Comparison of ENCODE assay signal across 22 cellular contexts in genomic region chr4:121633642-121634041, GRCh38.
A peak's percentile ranks its signal among the peaks of the same experiment; 100 is the strongest.
DNase-seq lines count a peak whose midpoint lies in the region; ATAC-seq and TF ChIP-seq lines count a peak whose summit lies in the region.
"Had no signal": no experiment of that assay in that cellular context is flagged by ENCODE, and none has a peak within 500 bp of the region (broad histone marks: within the 10 kb centered on the region; RNA-seq: fewer than 3 reads in every experiment).

No MANE protein-coding gene starts in this region.

- H3K36me3 ChIP-seq in GM23338 (ENCODE audit: insufficient read depth) (no peaks in the 10 kb centered on the region), trophoblast cell (ENCODE audit: control insufficient read depth in 1 of 2, insufficient read depth in 2 of 2, low read length in 2 of 2) (no peaks in the 10 kb centered on the region), Karpas-422 (ENCODE audit: insufficient read depth, low read length) (no peaks in the 10 kb centered on the region)
- no peaks in the 10 kb centered on the region for H3K36me3 ChIP-seq in CD8-positive, alpha-beta T cell (ENCODE audit: insufficient read depth, low read length)
- H3K36me3 ChIP-seq: HAP-1, Peyer's patch had no signal

- no peak overlapping the region for H2BK12ac ChIP-seq in trophoblast cell (ENCODE audit: low read length)

- intact Hi-C loops in CD8-positive, alpha-beta T cell (cut with DNase I, micrococcal nuclease) = no loop called here

- H2AFZ ChIP-seq in GM23338 (no peak overlapping the region), trophoblast cell (ENCODE audit: insufficient read depth, low read length, poor library complexity) (no peak overlapping the region), Karpas-422 (ENCODE audit: low read length) (no peak overlapping the region)

- no peak overlapping the region for H4K91ac ChIP-seq in trophoblast cell (ENCODE audit: low read depth, low read length)

- POLR2A ChIA-PET in WTC11 (lab: Charles Lee) = no interaction called here
- POLR2A ChIA-PET in CD8-positive, alpha-beta T cell (lab: Charles Lee) = no interaction called here

- H2BK120ac ChIP-seq in trophoblast cell (ENCODE audit: insufficient read depth, low read length, poor library complexity) = no peak overlapping the region

- ATAC-seq in GM23338 = peak; percentile 58; the same call in 2 of the 3 replicates
- ATAC-seq in WTC11 = peak; percentile 52
- ATAC-seq in CD8-positive, alpha-beta T cell = no peak

- no peak overlapping the region for H3K23ac ChIP-seq in trophoblast cell (ENCODE audit: low read length)

- H3K9me2 ChIP-seq in GM23338 (ENCODE audit: insufficient read depth) (no peaks in the 10 kb centered on the region), Karpas-422 (replicated peaks; ENCODE audit: insufficient read depth, low read length) (no peaks in the 10 kb centered on the region)

- no peaks in the 10 kb centered on the region for H3K27me3 Mint-ChIP-seq in GM23338 (ENCODE audit: insufficient read depth, low read depth, poor library complexity)
- H3K27me3 Mint-ChIP-seq in WTC11 (ENCODE audit: low read depth) = no peaks in the 10 kb centered on the region
- peaks cover 18% of the 10 kb centered on the region for H3K27me3 Mint-ChIP-seq in CD8-positive, alpha-beta T cell (ENCODE audit: low read depth)

- H3K79me2 ChIP-seq in GM23338 (replicated peaks; ENCODE audit: insufficient read depth) = no peaks in the 10 kb centered on the region
- no peaks in the 10 kb centered on the region for H3K79me2 ChIP-seq in trophoblast cell (ENCODE audit: control insufficient read depth, insufficient read depth, low read length, poor library complexity)
- no peaks in the 10 kb centered on the region for H3K79me2 ChIP-seq in Karpas-422 (ENCODE audit: low read length)

- H3K4me1 ChIP-seq in GM23338 (ENCODE audit: insufficient read depth) (peaks cover 7% of the 10 kb centered on the region; the same call in 1 of the 2 replicates), trophoblast cell (ENCODE audit: control insufficient read depth in 1 of 2, insufficient read depth in 2 of 2, low read length in 2 of 2) (no peaks in the 10 kb centered on the region), Karpas-422 (ENCODE audit: low read length) (no peaks in the 10 kb centered on the region)
- no peaks in the 10 kb centered on the region for H3K4me1 ChIP-seq in CD8-positive, alpha-beta T cell (ENCODE audit: insufficient read depth, low read length)
- H3K4me1 ChIP-seq: HAP-1, Peyer's patch had no signal

- H3K9ac ChIP-seq in trophoblast cell (ENCODE audit: low read length) (no peak overlapping the region), Karpas-422 (ENCODE audit: low read length) (no peak overlapping the region)

- no peak overlapping the region for H3K14ac ChIP-seq in trophoblast cell (ENCODE audit: low read length)

- H3K27ac Mint-ChIP-seq in GM23338 = peak overlapping the region; percentile 11; the same call in 1 of the 2 replicates
- H3K27ac Mint-ChIP-seq in WTC11 = no peak overlapping the region
- no peak overlapping the region for H3K27ac Mint-ChIP-seq in CD8-positive, alpha-beta T cell

- peak; percentile 44 for DNase-seq in GM23338 (ENCODE audit: low spot score)
- no peak for DNase-seq in WTC11 (ENCODE audit: low spot score)
- peak; percentile 10 for DNase-seq in iPS-NIHi11 (ENCODE audit: low spot score)
- peak; percentile 42 to 46 for DNase-seq in trophoblast cell
- DNase-seq in Karpas-422 = no peak
- DNase-seq in CD8-positive, alpha-beta T cell = no peak
- DNase-seq in Ammon's horn (ENCODE audit: low spot score) = no peak
- DNase-seq: DMS153, DND-41, IMR-90, KG1, NCI-H1048, NCI-H1417 treated with DMSO at 0.1 percent for 48 hours, NCI-H1694 treated with DMSO at 0.1 percent for 48 hours, NCI-H2081, NCI-H2227 treated with DMSO at 0.1 percent for 48 hours, NCI-H510A, NCI-H69, Peyer's patch, SHP77 treated with DMSO at 0.1 percent for 48 hours had no signal

- H4K12ac ChIP-seq in trophoblast cell (ENCODE audit: low read depth, low read length) = no peak overlapping the region

- no peaks in the 10 kb centered on the region for H3F3A ChIP-seq in GM23338 (replicated peaks; ENCODE audit: low read depth)

- no peak overlapping the region for H4K8ac ChIP-seq in trophoblast cell (ENCODE audit: low read depth, low read length)

- H3K27ac ChIP-seq in GM23338 (ENCODE audit: low read depth) (no peak overlapping the region), trophoblast cell (ENCODE audit: low read depth, low read length) (no peak overlapping the region), Karpas-422 (ENCODE audit: low read length) (no peak overlapping the region)
- H3K27ac ChIP-seq in CD8-positive, alpha-beta T cell (ENCODE audit: low read depth, low read length) = no peak overlapping the region
- H3K27ac ChIP-seq: 22Rv1, Peyer's patch had no signal

- no peak overlapping the region for H3K18ac ChIP-seq in trophoblast cell (ENCODE audit: low read length)

- H3K36me3 Mint-ChIP-seq in GM23338 (ENCODE audit: low read depth) (no peaks in the 10 kb centered on the region), WTC11 (no peaks in the 10 kb centered on the region)
- H3K36me3 Mint-ChIP-seq in CD8-positive, alpha-beta T cell = no peaks in the 10 kb centered on the region

- H3K4ac ChIP-seq in trophoblast cell (ENCODE audit: low read depth, low read length) = no peak overlapping the region

- no peak for TF ChIP-seq CTCF in GM23338 (conservative IDR thresholded peaks at IDR 0.05; ENCODE audit: low read depth in 2 of 2)
- TF ChIP-seq CTCF in WTC11 (IDR thresholded peaks at IDR 0.05) = no peak
- TF ChIP-seq CTCF in CD8-positive, alpha-beta T cell (IDR thresholded peaks at IDR 0.05) = no peak

- no peaks in the 10 kb centered on the region for H4K20me1 ChIP-seq in GM23338 (replicated peaks; ENCODE audit: insufficient read depth)
- H4K20me1 ChIP-seq in Karpas-422 (ENCODE audit: insufficient read depth, low read depth, low read length) = no peaks in the 10 kb centered on the region

- H3K4me3 ChIP-seq in GM23338 (no peak overlapping the region), trophoblast cell (ENCODE audit: low read depth, low read length) (no peak overlapping the region), Karpas-422 (ENCODE audit: low read length) (no peak overlapping the region)
- H3K4me3 ChIP-seq in CD8-positive, alpha-beta T cell (ENCODE audit: low read depth, low read length) = no peak overlapping the region
- H3K4me3 ChIP-seq: HAP-1, Peyer's patch had no signal

- H3K27me3 ChIP-seq in GM23338 (ENCODE audit: insufficient read depth) (no peaks in the 10 kb centered on the region), trophoblast cell (ENCODE audit: insufficient read depth, low read length) (no peaks in the 10 kb centered on the region), Karpas-422 (ENCODE audit: low read length) (no peaks in the 10 kb centered on the region)
- H3K27me3 ChIP-seq in CD8-positive, alpha-beta T cell (ENCODE audit: insufficient read depth, low read length) = no peaks in the 10 kb centered on the region
- H3K27me3 ChIP-seq: Peyer's patch had no signal

- H2BK5ac ChIP-seq in trophoblast cell (ENCODE audit: low read depth, low read length, poor library complexity) = no peak overlapping the region

- CTCF ChIA-PET in WTC11 (lab: Charles Lee) = no interaction called here
- CTCF ChIA-PET in CD8-positive, alpha-beta T cell (lab: Charles Lee) = no interaction called here

- no peaks in the 10 kb centered on the region for H3K79me1 ChIP-seq in trophoblast cell (ENCODE audit: low read length)

- H3K4me3 Mint-ChIP-seq in GM23338 = no peak overlapping the region
- H3K4me3 Mint-ChIP-seq in WTC11 = no peak overlapping the region
- H3K4me3 Mint-ChIP-seq in CD8-positive, alpha-beta T cell = no peak overlapping the region

- no CpG with 5 or more reads among the region's 4 CpGs for WGBS in trophoblast cell (ENCODE audit: extremely low coverage, insufficient coverage, insufficient read length)

- H3K4me1 Mint-ChIP-seq in GM23338 = peaks cover 10% of the 10 kb centered on the region; the same call in 2 of the 3 replicates
- peaks cover 9% of the 10 kb centered on the region for H3K4me1 Mint-ChIP-seq in WTC11
- H3K4me1 Mint-ChIP-seq in CD8-positive, alpha-beta T cell (ENCODE audit: low read depth) = no peaks in the 10 kb centered on the region

- H3K9me3 ChIP-seq in trophoblast cell (ENCODE audit: insufficient read depth, low read depth, low read length) (no peaks in the 10 kb centered on the region), Karpas-422 (ENCODE audit: low read length) (no peaks in the 10 kb centered on the region)
- H3K9me3 ChIP-seq in CD8-positive, alpha-beta T cell (ENCODE audit: low read length) = no peaks in the 10 kb centered on the region
- H3K9me3 ChIP-seq: HAP-1, Peyer's patch had no signal

- no peak overlapping the region for H2AK5ac ChIP-seq in trophoblast cell (ENCODE audit: low read length)

- H3K9me3 Mint-ChIP-seq in GM23338 (no peaks in the 10 kb centered on the region), WTC11 (no peaks in the 10 kb centered on the region)
- no peaks in the 10 kb centered on the region for H3K9me3 Mint-ChIP-seq in CD8-positive, alpha-beta T cell

- H3K4me2 ChIP-seq in GM23338 (0 out of 2 replicates have a peak overlapping the region, but pooled peaks have one; percentile 9), trophoblast cell (ENCODE audit: low read length) (no peak overlapping the region), Karpas-422 (ENCODE audit: low read depth, low read length, poor library complexity, severe bottlenecking) (no peak overlapping the region)

TF ChIP-seq in GM23338, 12 proteins besides CTCF, POLR2A, EP300 and RAD21 (continues in another document):
- TF ChIP-seq JUNB (IDR thresholded peaks at IDR 0.05; ENCODE audit: unreplicated experiment) = no peak

TF ChIP-seq in WTC11, 78 proteins besides CTCF, POLR2A, EP300 and RAD21:
- TF ChIP-seq GRHL2 (CRISPR knock-in tag; IDR thresholded peaks at IDR 0.05; ENCODE audit: insufficient replicate concordance, severe bottlenecking) = no peak
- no peak for TF ChIP-seq ZNF512 (CRISPR knock-in tag; IDR thresholded peaks at IDR 0.05; ENCODE audit: borderline replicate concordance)

Comparison
In these comparisons a context has a peak if more than half of its experiments do, and no peak if none do; other contexts are left out.
1. DNase-seq: peak in GM23338 (single experiment), iPS-NIHi11 (single experiment) and trophoblast cell (2 of 2); none in WTC11 (single experiment), Karpas-422 (single experiment), CD8-positive, alpha-beta T cell (0 of 7) and Ammon's horn (single experiment).